Comparison of ENCODE assay signal across 23 cellular contexts in the genomic region with DNA sequence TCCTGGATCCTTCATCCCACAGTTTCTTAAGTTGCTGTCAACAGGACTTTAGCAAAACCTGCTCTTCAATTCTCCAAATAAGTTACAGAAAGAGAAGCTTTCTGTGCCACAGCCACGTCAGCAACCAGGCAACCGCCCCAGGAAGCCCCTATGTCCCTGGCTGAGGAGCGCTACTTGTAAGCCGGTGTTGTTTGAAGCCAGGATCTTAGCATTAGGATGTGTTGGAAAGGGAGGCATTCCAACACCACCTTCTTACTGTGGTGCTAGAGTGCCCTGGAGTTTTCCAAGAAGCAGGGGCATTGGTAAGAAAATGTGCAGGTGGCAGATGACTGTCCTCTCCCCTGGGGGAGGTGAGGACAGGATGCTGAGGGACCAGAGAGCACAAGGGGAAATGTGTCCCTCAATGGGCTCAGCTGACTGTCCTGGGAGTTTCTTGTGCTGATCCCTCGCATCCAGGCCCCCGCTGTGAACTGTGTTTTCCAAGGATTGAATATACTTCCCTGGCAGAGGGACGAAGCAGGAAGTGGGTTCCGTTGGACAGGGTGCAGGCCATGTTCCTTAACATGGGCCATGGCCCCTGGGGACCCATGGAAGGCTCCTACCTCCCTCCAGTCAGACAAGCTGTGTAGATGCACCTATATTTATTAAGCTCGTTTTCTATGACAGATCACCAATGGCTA.
DNase-seq lines count a peak whose midpoint lies in the region; ATAC-seq and TF ChIP-seq lines count a peak whose summit lies in the region.
"Had no signal": no experiment of that assay in that cellular context is flagged by ENCODE, and none has a peak within 500 bp of the region (broad histone marks: within the 10 kb centered on the region; RNA-seq: fewer than 3 reads in every experiment).

No MANE protein-coding gene starts in this region.

- TF ChIP-seq CTCF in right atrium auricular region (IDR thresholded peaks at IDR 0.05) (no peak), endodermal cell (conservative IDR thresholded peaks at IDR 0.05) (no peak), osteocyte (IDR thresholded peaks at IDR 0.05) (no peak)

- no peaks in the 10 kb centered on the region for H3K27me3 ChIP-seq in right atrium auricular region
- H3K27me3 ChIP-seq in endodermal cell (ENCODE audit: control insufficient read depth, insufficient read depth, low read length, poor library complexity, severe bottlenecking), result no peaks in the 10 kb centered on the region
- H3K27me3 ChIP-seq: BLaER1 had no signal

- intact Hi-C loops in left ventricle myocardium superior (cut with micrococcal nuclease), result no loop called here

- H3K27me3 Mint-ChIP-seq in endodermal cell (ENCODE audit: insufficient read depth) (peaks cover 2% of the 10 kb centered on the region), osteocyte (ENCODE audit: unreplicated experiment) (no peaks in the 10 kb centered on the region)
- H3K27me3 Mint-ChIP-seq: CD4-positive, alpha-beta memory T cell had no signal

- DNase-seq in right atrium auricular region (ENCODE audit: low spot score), result peak; percentile 51
- no peak for DNase-seq in left ventricle myocardium superior
- peak; percentile 29 for DNase-seq in endodermal cell
- DNase-seq in osteocyte (ENCODE audit: extremely low spot score, unreplicated experiment), result peak; percentile 68
- no peak for DNase-seq in SHP77 treated with DMSO at 0.1 percent for 48 hours (lab: John Stamatoyannopoulos, UW)
- DNase-seq: CD4-positive, alpha-beta memory T cell; COR-L47; DMS53; GOT3; HCEC 1CT; Kasumi-1; NCI-H1105; NCI-H1436 treated with DMSO at 0.1 percent for 48 hours; NCI-H187 treated with DMSO at 0.1 percent for 48 hours; NCI-H446; NCI-H524 treated with DMSO at 0.1 percent for 48 hours; NCI-H774 had no signal

- H3K4me3 Mint-ChIP-seq in endodermal cell, result no peak overlapping the region
- no peak overlapping the region for H3K4me3 Mint-ChIP-seq in osteocyte (ENCODE audit: unreplicated experiment)
- H3K4me3 Mint-ChIP-seq: CD4-positive, alpha-beta memory T cell had no signal

- H3K9me3 ChIP-seq in right atrium auricular region (peaks cover 0 to 4% of the 10 kb centered on the region in 2 donors), endodermal cell (ENCODE audit: control insufficient read depth, low read length) (peaks cover 1% of the 10 kb centered on the region)
- H3K9me3 ChIP-seq: BLaER1, SK-N-SH had no signal

- H3K9ac ChIP-seq in endodermal cell (ENCODE audit: extremely low read depth, low read length, poor library complexity, severe bottlenecking), result no peak overlapping the region
- H3K9ac ChIP-seq: BLaER1, SK-N-SH had no signal

- H3K4me1 ChIP-seq in right atrium auricular region, result peaks cover 0 to 3% of the 10 kb centered on the region in 2 donors
- no peaks in the 10 kb centered on the region for H3K4me1 ChIP-seq in endodermal cell (ENCODE audit: control insufficient read depth, insufficient read depth, low read length)

- WGBS in endodermal cell (ENCODE audit: insufficient coverage in 1 of 2, insufficient read length in 1 of 2), 2 experiments, result 90 to 94% methylated on average over 8 to 9 of the region's 9 CpGs

- no peak overlapping the region for H3K4me3 ChIP-seq in right atrium auricular region
- no peak overlapping the region for H3K4me3 ChIP-seq in endodermal cell (ENCODE audit: low read length)
- H3K4me3 ChIP-seq: BLaER1, K562 had no signal

- H3K36me3 Mint-ChIP-seq in endodermal cell (ENCODE audit: low read depth) (no peaks in the 10 kb centered on the region), osteocyte (ENCODE audit: unreplicated experiment) (no peaks in the 10 kb centered on the region)
- H3K36me3 Mint-ChIP-seq: CD4-positive, alpha-beta memory T cell had no signal

- H3K27ac Mint-ChIP-seq in endodermal cell, result no peak overlapping the region
- no peak overlapping the region for H3K27ac Mint-ChIP-seq in osteocyte (ENCODE audit: unreplicated experiment)

- H3K27ac ChIP-seq in right atrium auricular region, result no peak overlapping the region
- H3K27ac ChIP-seq in endodermal cell (ENCODE audit: low read depth, low read length), result no peak overlapping the region
- H3K27ac ChIP-seq: BLaER1 had no signal

- no peaks in the 10 kb centered on the region for H3K4me1 Mint-ChIP-seq in endodermal cell
- H3K4me1 Mint-ChIP-seq in osteocyte (ENCODE audit: unreplicated experiment), result peaks cover 16% of the 10 kb centered on the region

- H3K36me3 ChIP-seq in right atrium auricular region (no peaks in the 10 kb centered on the region), endodermal cell (ENCODE audit: control insufficient read depth, insufficient read depth, low read length) (no peaks in the 10 kb centered on the region)
- H3K36me3 ChIP-seq: BLaER1 had no signal

- no peak for ATAC-seq in left ventricle myocardium superior
- ATAC-seq in GM18870 (IDR thresholded peaks at IDR 0.05; ENCODE audit: unreplicated experiment), result no peak
- ATAC-seq in HG02885 (IDR thresholded peaks at IDR 0.05; ENCODE audit: poor library complexity, unreplicated experiment), result no peak
- ATAC-seq: HepG2, K562 had no signal

- H3K9me3 Mint-ChIP-seq in endodermal cell (peaks cover 9% of the 10 kb centered on the region), osteocyte (ENCODE audit: unreplicated experiment) (peaks cover 9% of the 10 kb centered on the region)

Comparison
In these comparisons a context has a peak if more than half of its experiments do, and no peak if none do; other contexts are left out.
1. DNase-seq: peak in right atrium auricular region (single experiment), endodermal cell (single experiment) and osteocyte (single experiment); none in left ventricle myocardium superior (single experiment) and SHP77 treated with DMSO at 0.1 percent for 48 hours (single experiment).